12 cellular contexts compared by ENCODE assay signal in the genomic region with DNA sequence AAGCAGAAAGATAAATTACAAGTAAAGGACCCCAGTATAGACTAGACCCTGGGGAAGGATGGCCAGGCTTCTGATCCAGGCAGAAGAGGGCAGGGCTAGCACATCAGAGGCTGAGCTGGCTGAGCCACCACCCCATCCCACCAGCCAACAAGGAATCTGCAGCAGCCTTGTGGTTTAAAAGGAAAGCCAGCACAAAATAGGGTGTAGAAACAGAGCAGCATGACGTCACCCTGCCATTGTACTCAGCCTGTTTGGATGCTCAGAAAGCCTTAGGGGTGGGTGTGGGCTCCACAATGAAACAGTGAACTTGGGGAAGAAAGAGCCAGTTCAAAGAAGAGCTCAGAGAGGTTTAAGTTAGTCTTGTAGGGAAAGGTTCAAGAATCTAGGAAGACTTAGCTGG. TPM values are rescaled to one million over a fixed set of nuclear protein-coding genes. Genes with fewer than 3 reads are reported as not detected.
DNase-seq lines count a peak whose midpoint lies in the region; ATAC-seq and TF ChIP-seq lines count a peak whose summit lies in the region.
"Had no signal": no experiment of that assay in that cellular context is flagged by ENCODE, and none has a peak within 500 bp of the region (broad histone marks: within the 10 kb centered on the region; RNA-seq: fewer than 3 reads in every experiment).

No MANE protein-coding gene starts in this region.

- peaks cover 0 to 7% (median 3%) of the 10 kb centered on the region in 3 donors for H3K4me1 ChIP-seq in gastroesophageal sphincter

- H3K9me3 ChIP-seq in gastroesophageal sphincter, result no peaks in the 10 kb centered on the region

- no peaks in the 10 kb centered on the region for H3K9me3 Mint-ChIP-seq in activated CD4-positive, alpha-beta memory T cell treated with anti-CD3 and anti-CD28 coated beads for 36 hours
- H3K9me3 Mint-ChIP-seq in activated CD4-positive, alpha-beta memory T cell treated with anti-CD3 and anti-CD28 coated beads, Interleukin-2, amount 10 ng/mL, durations not matched to agents 7 days and 5 days, result no peaks in the 10 kb centered on the region
- no peaks in the 10 kb centered on the region for H3K9me3 Mint-ChIP-seq in activated T-helper 2 cell treated with anti-CD3 and anti-CD28 coated beads, Interferon-gamma antibody, Interleukin-2, Interleukin-4, amounts not matched to agents 10 μg/mL and 5 μg/mL and 100 μg/mL, durations not matched to agents 14 hours and 24 hours and 36 hours
- H3K9me3 Mint-ChIP-seq in activated naive CD8-positive, alpha-beta T cell treated with anti-CD3 and anti-CD28 coated beads for 36 hours, result no peaks in the 10 kb centered on the region
- H3K9me3 Mint-ChIP-seq: central memory CD8-positive, alpha-beta T cell had no signal

- no peak overlapping the region for H3K27ac ChIP-seq in gastroesophageal sphincter

- intact Hi-C loops in activated CD4-positive, alpha-beta memory T cell treated with anti-CD3 and anti-CD28 coated beads for 36 hours (cut with micrococcal nuclease), result no loop called here
- intact Hi-C loops in activated T-helper 2 cell treated with anti-CD3 and anti-CD28 coated beads, Interferon-gamma antibody, Interleukin-2, Interleukin-4, amounts not matched to agents 10 μg/mL and 5 μg/mL and 100 μg/mL, durations not matched to agents 14 hours and 24 hours and 36 hours (cut with micrococcal nuclease), result no loop called here

- H3K27me3 Mint-ChIP-seq in activated CD4-positive, alpha-beta memory T cell treated with anti-CD3 and anti-CD28 coated beads for 36 hours, result no peaks in the 10 kb centered on the region
- no peaks in the 10 kb centered on the region for H3K27me3 Mint-ChIP-seq in activated CD4-positive, alpha-beta memory T cell treated with anti-CD3 and anti-CD28 coated beads, Interleukin-2, amount 10 ng/mL, durations not matched to agents 7 days and 5 days
- no peaks in the 10 kb centered on the region for H3K27me3 Mint-ChIP-seq in activated T-helper 2 cell treated with anti-CD3 and anti-CD28 coated beads, Interferon-gamma antibody, Interleukin-2, Interleukin-4, amounts not matched to agents 10 μg/mL and 5 μg/mL and 100 μg/mL, durations not matched to agents 14 hours and 24 hours and 36 hours (ENCODE audit: low read depth)
- no peaks in the 10 kb centered on the region for H3K27me3 Mint-ChIP-seq in activated naive CD8-positive, alpha-beta T cell treated with anti-CD3 and anti-CD28 coated beads for 36 hours
- H3K27me3 Mint-ChIP-seq: B cell; central memory CD8-positive, alpha-beta T cell had no signal

- H3K27me3 ChIP-seq in gastroesophageal sphincter, result no peaks in the 10 kb centered on the region

- ATAC-seq in gastroesophageal sphincter, result peak; percentile 21

- no peak overlapping the region for H3K4me3 Mint-ChIP-seq in activated CD4-positive, alpha-beta memory T cell treated with anti-CD3 and anti-CD28 coated beads for 36 hours
- H3K4me3 Mint-ChIP-seq in activated CD4-positive, alpha-beta memory T cell treated with anti-CD3 and anti-CD28 coated beads, Interleukin-2, amount 10 ng/mL, durations not matched to agents 7 days and 5 days, result no peak overlapping the region
- H3K4me3 Mint-ChIP-seq in activated T-helper 2 cell treated with anti-CD3 and anti-CD28 coated beads, Interferon-gamma antibody, Interleukin-2, Interleukin-4, amounts not matched to agents 10 μg/mL and 5 μg/mL and 100 μg/mL, durations not matched to agents 14 hours and 24 hours and 36 hours (ENCODE audit: low read depth), result no peak overlapping the region
- H3K4me3 Mint-ChIP-seq in activated naive CD8-positive, alpha-beta T cell treated with anti-CD3 and anti-CD28 coated beads for 36 hours, result no peak overlapping the region
- H3K4me3 Mint-ChIP-seq: B cell; central memory CD8-positive, alpha-beta T cell had no signal

- peaks cover 16% of the 10 kb centered on the region for H3K4me1 Mint-ChIP-seq in activated CD4-positive, alpha-beta memory T cell treated with anti-CD3 and anti-CD28 coated beads for 36 hours (ENCODE audit: low read depth)
- peaks cover 13% of the 10 kb centered on the region for H3K4me1 Mint-ChIP-seq in activated CD4-positive, alpha-beta memory T cell treated with anti-CD3 and anti-CD28 coated beads, Interleukin-2, amount 10 ng/mL, durations not matched to agents 7 days and 5 days
- peaks cover 16% of the 10 kb centered on the region for H3K4me1 Mint-ChIP-seq in activated T-helper 2 cell treated with anti-CD3 and anti-CD28 coated beads, Interferon-gamma antibody, Interleukin-2, Interleukin-4, amounts not matched to agents 10 μg/mL and 5 μg/mL and 100 μg/mL, durations not matched to agents 14 hours and 24 hours and 36 hours (ENCODE audit: low read depth)
- peaks cover 5% of the 10 kb centered on the region for H3K4me1 Mint-ChIP-seq in activated naive CD8-positive, alpha-beta T cell treated with anti-CD3 and anti-CD28 coated beads for 36 hours

- TF ChIP-seq EP300 in gastroesophageal sphincter (IDR thresholded peaks at IDR 0.05), result no peak

- 50% methylated on average over 1 of the region's 1 CpG; no CpG with 5 or more reads in 1 of the 2 donors for WGBS in gastroesophageal sphincter (ENCODE audit: low coverage in 1 of 2), 2 donors

- H3K27ac Mint-ChIP-seq in activated CD4-positive, alpha-beta memory T cell treated with anti-CD3 and anti-CD28 coated beads for 36 hours, result peak overlapping the region; percentile 55
- H3K27ac Mint-ChIP-seq in activated CD4-positive, alpha-beta memory T cell treated with anti-CD3 and anti-CD28 coated beads, Interleukin-2, amount 10 ng/mL, durations not matched to agents 7 days and 5 days, result no peak overlapping the region
- peak overlapping the region; percentile 80 for H3K27ac Mint-ChIP-seq in activated T-helper 2 cell treated with anti-CD3 and anti-CD28 coated beads, Interferon-gamma antibody, Interleukin-2, Interleukin-4, amounts not matched to agents 10 μg/mL and 5 μg/mL and 100 μg/mL, durations not matched to agents 14 hours and 24 hours and 36 hours
- H3K27ac Mint-ChIP-seq in activated naive CD8-positive, alpha-beta T cell treated with anti-CD3 and anti-CD28 coated beads for 36 hours, result no peak overlapping the region
- H3K27ac Mint-ChIP-seq: B cell had no signal

- peak; percentile 28 for DNase-seq in activated CD4-positive, alpha-beta memory T cell treated with anti-CD3 and anti-CD28 coated beads for 36 hours
- DNase-seq in activated CD4-positive, alpha-beta memory T cell treated with anti-CD3 and anti-CD28 coated beads, Interleukin-2, amount 10 ng/mL, durations not matched to agents 7 days and 5 days, result no peak
- peak; percentile 20 for DNase-seq in activated T-helper 2 cell treated with anti-CD3 and anti-CD28 coated beads, Interferon-gamma antibody, Interleukin-2, Interleukin-4, amounts not matched to agents 10 μg/mL and 5 μg/mL and 100 μg/mL, durations not matched to agents 14 hours and 24 hours and 36 hours (ENCODE audit: low spot score)
- peak; percentile 51 for DNase-seq in stimulated activated CD8-positive, alpha-beta memory T cell treated with anti-CD3 and anti-CD28 coated beads, Interleukin-4, amount 100 ng/mL, for 48 hours
- DNase-seq in stimulated activated CD4-positive, alpha-beta T cell treated with anti-CD3 and anti-CD28 coated beads, Interleukin-12 subunit alpha, Interleukin-12 subunit beta, amount 100 ng/mL, for 4 hours, result no peak
- no peak for DNase-seq in OCI-M2 (lab: John Stamatoyannopoulos, UW; ENCODE audit: unreplicated experiment)
- DNase-seq in activated naive CD8-positive, alpha-beta T cell treated with anti-CD3 and anti-CD28 coated beads for 36 hours, result no peak
- DNase-seq: NCI-H146, T-helper 9 cell had no signal

- POLR2A ChIA-PET in activated CD4-positive, alpha-beta memory T cell treated with anti-CD3 and anti-CD28 coated beads for 36 hours (lab: Charles Lee), result interaction anchor here (1.0 kb wide), 1 partner anchor 244 kb away, joined by 3 read pairs; a partner anchor contains a TSS
- POLR2A ChIA-PET in activated CD4-positive, alpha-beta memory T cell treated with anti-CD3 and anti-CD28 coated beads, Interleukin-2, amount 10 ng/mL, durations not matched to agents 7 days and 5 days (lab: Charles Lee), result interaction anchor here (1.2 kb wide), 1 partner anchor 9 kb away, joined by 4 read pairs; no protein-coding TSS in a partner anchor

- H3K36me3 Mint-ChIP-seq in activated CD4-positive, alpha-beta memory T cell treated with anti-CD3 and anti-CD28 coated beads for 36 hours, result peaks cover 2% of the 10 kb centered on the region
- H3K36me3 Mint-ChIP-seq in activated CD4-positive, alpha-beta memory T cell treated with anti-CD3 and anti-CD28 coated beads, Interleukin-2, amount 10 ng/mL, durations not matched to agents 7 days and 5 days (ENCODE audit: low read depth), result no peaks in the 10 kb centered on the region
- peaks cover 3% of the 10 kb centered on the region for H3K36me3 Mint-ChIP-seq in activated T-helper 2 cell treated with anti-CD3 and anti-CD28 coated beads, Interferon-gamma antibody, Interleukin-2, Interleukin-4, amounts not matched to agents 10 μg/mL and 5 μg/mL and 100 μg/mL, durations not matched to agents 14 hours and 24 hours and 36 hours (ENCODE audit: low read depth)
- no peaks in the 10 kb centered on the region for H3K36me3 Mint-ChIP-seq in activated naive CD8-positive, alpha-beta T cell treated with anti-CD3 and anti-CD28 coated beads for 36 hours

- TF ChIP-seq POLR2A in gastroesophageal sphincter (IDR thresholded peaks at IDR 0.05), result no peak

- no peaks in the 10 kb centered on the region for H3K36me3 ChIP-seq in gastroesophageal sphincter

- no peak overlapping the region for H3K4me3 ChIP-seq in gastroesophageal sphincter

- TF ChIP-seq CTCF in gastroesophageal sphincter (IDR thresholded peaks at IDR 0.05), result no peak

- CTCF ChIA-PET in activated CD4-positive, alpha-beta memory T cell treated with anti-CD3 and anti-CD28 coated beads for 36 hours (lab: Charles Lee), result interaction anchor here (0.7 to 4.2 kb wide), 4 partner anchors 11 to 47 kb away, joined by 3 to 17 read pairs (median 3); no protein-coding TSS in a partner anchor
- CTCF ChIA-PET in activated CD4-positive, alpha-beta memory T cell treated with anti-CD3 and anti-CD28 coated beads, Interleukin-2, amount 10 ng/mL, durations not matched to agents 7 days and 5 days (lab: Charles Lee), result interaction anchor here (0.8 to 12.8 kb wide), 4 partner anchors 10 to 43 kb away, joined by 3 to 163 read pairs (median 8); no protein-coding TSS in a partner anchor

RNA-seq across cellular contexts. Expression of a gene that starts 28.2 kb away (rescaled TPM):
- under 1 TPM; 0.51 to 0.74 TPM for total RNA-seq in activated CD4-positive, alpha-beta memory T cell treated with anti-CD3 and anti-CD28 coated beads for 36 hours
- total RNA-seq in activated CD4-positive, alpha-beta memory T cell treated with anti-CD3 and anti-CD28 coated beads, Interleukin-2, amount 10 ng/mL, durations not matched to agents 7 days and 5 days, result under 1 TPM in 1 of 2 experiments, not detected in 1; 0.08 TPM
- 0.37 and 0.50 TPM in 2 replicates for total RNA-seq in activated T-helper 2 cell treated with anti-CD3 and anti-CD28 coated beads, Interferon-gamma antibody, Interleukin-2, Interleukin-4, amounts not matched to agents 10 μg/mL and 5 μg/mL and 100 μg/mL, durations not matched to agents 14 hours and 24 hours and 36 hours
- 1 to 10 TPM in 2 of 4 donors, under 1 TPM in 2; 0.08 to 2.7 (median 1.1) TPM for total RNA-seq in gastroesophageal sphincter
- under 1 TPM; 0.14 to 0.22 TPM for total RNA-seq in activated naive CD8-positive, alpha-beta T cell treated with anti-CD3 and anti-CD28 coated beads for 36 hours

RNA-seq across cellular contexts. Expression of a gene that starts 28.3 kb away (rescaled TPM):
- total RNA-seq in activated CD4-positive, alpha-beta memory T cell treated with anti-CD3 and anti-CD28 coated beads for 36 hours, result under 1 TPM; 0.19 to 0.36 TPM
- not detected for total RNA-seq in activated CD4-positive, alpha-beta memory T cell treated with anti-CD3 and anti-CD28 coated beads, Interleukin-2, amount 10 ng/mL, durations not matched to agents 7 days and 5 days
- 0.21 TPM in 1 of 2 replicates, not detected in the other for total RNA-seq in activated T-helper 2 cell treated with anti-CD3 and anti-CD28 coated beads, Interferon-gamma antibody, Interleukin-2, Interleukin-4, amounts not matched to agents 10 μg/mL and 5 μg/mL and 100 μg/mL, durations not matched to agents 14 hours and 24 hours and 36 hours
- 1 to 10 TPM in 2 of 4 donors, under 1 TPM in 1, not detected in 1; 0.67 to 1.7 (median 1.7) TPM for total RNA-seq in gastroesophageal sphincter
- total RNA-seq in activated naive CD8-positive, alpha-beta T cell treated with anti-CD3 and anti-CD28 coated beads for 36 hours, result not detected

RNA-seq across cellular contexts. Expression of a gene that starts 29.8 kb away (rescaled TPM):
- total RNA-seq in activated CD4-positive, alpha-beta memory T cell treated with anti-CD3 and anti-CD28 coated beads for 36 hours, result 10 to 100 TPM; 11.8 to 12.5 TPM
- total RNA-seq in activated CD4-positive, alpha-beta memory T cell treated with anti-CD3 and anti-CD28 coated beads, Interleukin-2, amount 10 ng/mL, durations not matched to agents 7 days and 5 days, result 1 to 10 TPM; 1.7 to 2.0 TPM
- total RNA-seq in activated T-helper 2 cell treated with anti-CD3 and anti-CD28 coated beads, Interferon-gamma antibody, Interleukin-2, Interleukin-4, amounts not matched to agents 10 μg/mL and 5 μg/mL and 100 μg/mL, durations not matched to agents 14 hours and 24 hours and 36 hours, result 16.3 and 16.4 TPM in 2 replicates
- total RNA-seq in gastroesophageal sphincter, result 1 to 10 TPM; 4.4 to 10.0 (median 7.4) TPM
- total RNA-seq in activated naive CD8-positive, alpha-beta T cell treated with anti-CD3 and anti-CD28 coated beads for 36 hours, result 10 to 100 TPM; 19.5 to 20.4 TPM

RNA-seq across cellular contexts. Expression of a gene that starts 43.8 kb away (rescaled TPM):
- total RNA-seq in activated CD4-positive, alpha-beta memory T cell treated with anti-CD3 and anti-CD28 coated beads for 36 hours, result not detected
- total RNA-seq in activated CD4-positive, alpha-beta memory T cell treated with anti-CD3 and anti-CD28 coated beads, Interleukin-2, amount 10 ng/mL, durations not matched to agents 7 days and 5 days, result not detected
- total RNA-seq in activated T-helper 2 cell treated with anti-CD3 and anti-CD28 coated beads, Interferon-gamma antibody, Interleukin-2, Interleukin-4, amounts not matched to agents 10 μg/mL and 5 μg/mL and 100 μg/mL, durations not matched to agents 14 hours and 24 hours and 36 hours, result not detected in 2 replicates
- total RNA-seq in gastroesophageal sphincter, result under 1 TPM in 2 of 4 donors, not detected in 2; 0.49 to 0.62 TPM
- not detected for total RNA-seq in activated naive CD8-positive, alpha-beta T cell treated with anti-CD3 and anti-CD28 coated beads for 36 hours
- total RNA-seq: B cell had no signal

RNA-seq across cellular contexts. Expression of a gene that starts 44.0 kb away (rescaled TPM):
- under 1 TPM; 0.02 to 0.19 TPM for total RNA-seq in activated CD4-positive, alpha-beta memory T cell treated with anti-CD3 and anti-CD28 coated beads for 36 hours
- total RNA-seq in activated CD4-positive, alpha-beta memory T cell treated with anti-CD3 and anti-CD28 coated beads, Interleukin-2, amount 10 ng/mL, durations not matched to agents 7 days and 5 days, result under 1 TPM in 1 of 2 experiments, not detected in 1; 0.23 TPM
- total RNA-seq in activated T-helper 2 cell treated with anti-CD3 and anti-CD28 coated beads, Interferon-gamma antibody, Interleukin-2, Interleukin-4, amounts not matched to agents 10 μg/mL and 5 μg/mL and 100 μg/mL, durations not matched to agents 14 hours and 24 hours and 36 hours, result 0.02 TPM in 1 of 2 replicates, not detected in the other
- total RNA-seq in gastroesophageal sphincter, result 1 to 10 TPM in 1 of 4 donors, under 1 TPM in 3; 0.13 to 1.5 (median 0.54) TPM
- not detected for total RNA-seq in activated naive CD8-positive, alpha-beta T cell treated with anti-CD3 and anti-CD28 coated beads for 36 hours

Comparison
In these comparisons a context has a peak if more than half of its experiments do, and no peak if none do; other contexts are left out.
1. DNase-seq: peak in activated CD4-positive, alpha-beta memory T cell treated with anti-CD3 and anti-CD28 coated beads for 36 hours (single experiment), activated T-helper 2 cell treated with anti-CD3 and anti-CD28 coated beads, Interferon-gamma antibody, Interleukin-2, Interleukin-4, amounts not matched to agents 10 μg/mL and 5 μg/mL and 100 μg/mL, durations not matched to agents 14 hours and 24 hours and 36 hours (single experiment) and stimulated activated CD8-positive, alpha-beta memory T cell treated with anti-CD3 and anti-CD28 coated beads, Interleukin-4, amount 100 ng/mL, for 48 hours (single experiment); none in activated CD4-positive, alpha-beta memory T cell treated with anti-CD3 and anti-CD28 coated beads, Interleukin-2, amount 10 ng/mL, durations not matched to agents 7 days and 5 days (single experiment), stimulated activated CD4-positive, alpha-beta T cell treated with anti-CD3 and anti-CD28 coated beads, Interleukin-12 subunit alpha, Interleukin-12 subunit beta, amount 100 ng/mL, for 4 hours (single experiment), OCI-M2 (single experiment) and activated naive CD8-positive, alpha-beta T cell treated with anti-CD3 and anti-CD28 coated beads for 36 hours (single experiment).
2. H3K27ac Mint-ChIP-seq: peak in activated CD4-positive, alpha-beta memory T cell treated with anti-CD3 and anti-CD28 coated beads for 36 hours (single experiment) and activated T-helper 2 cell treated with anti-CD3 and anti-CD28 coated beads, Interferon-gamma antibody, Interleukin-2, Interleukin-4, amounts not matched to agents 10 μg/mL and 5 μg/mL and 100 μg/mL, durations not matched to agents 14 hours and 24 hours and 36 hours (single experiment); none in activated CD4-positive, alpha-beta memory T cell treated with anti-CD3 and anti-CD28 coated beads, Interleukin-2, amount 10 ng/mL, durations not matched to agents 7 days and 5 days (single experiment) and activated naive CD8-positive, alpha-beta T cell treated with anti-CD3 and anti-CD28 coated beads for 36 hours (single experiment).